ENCODE assay signal across 8 cellular contexts in genomic region chr17:48791128-48792032, GRCh38. TPM values are rescaled to one million over a fixed set of nuclear protein-coding genes. Genes with fewer than 3 reads are reported as not detected.
A peak's percentile ranks its signal among the peaks of the same experiment; 100 is the strongest.
DNase-seq lines count a peak whose midpoint lies in the region; ATAC-seq and TF ChIP-seq lines count a peak whose summit lies in the region.

No MANE protein-coding gene starts in this region.

- peak; percentile 45; the same call in 1 of the 2 replicates for TF ChIP-seq CTCF in WTC11 (IDR thresholded peaks at IDR 0.05)

- H3K27ac Mint-ChIP-seq in WTC11 (no peak overlapping the region), naive B cell (peak overlapping the region in 1 of 6 donors; percentile 47)

- POLR2A ChIA-PET in WTC11 (lab: Charles Lee) = interaction anchor here (0.8 to 1.4 kb wide), 4 partner anchors 10 to 113 kb away, joined by 4 to 5 read pairs (median 4); no protein-coding TSS in a partner anchor

- H3K9me3 Mint-ChIP-seq in WTC11 (no peaks in the 10 kb centered on the region), naive B cell (no peaks in the 10 kb centered on the region)

- DNase-seq in COLO668 (lab: John Stamatoyannopoulos, UW; ENCODE audit: unreplicated experiment) = peak; percentile 29
- DNase-seq in NCI-H2029 treated with DMSO at 0.1 percent for 48 hours (lab: John Stamatoyannopoulos, UW) = peak; percentile 49
- DNase-seq in WTC11 (ENCODE audit: low spot score) = peak; percentile 85
- DNase-seq in fibroblast of gingiva (ENCODE audit: low read depth) = peak; percentile 71
- DNase-seq in naive B cell = no peak

- CTCF ChIA-PET in WTC11 (lab: Charles Lee) = interaction anchor here (0.7 to 6.2 kb wide), 50 partner anchors 8 to 244 kb away, joined by 3 to 148 read pairs (median 6); partner anchors contain the start of genes ATP5MC1, HOXB13, PRAC1 and PRAC2

- ATAC-seq in GM18511 (IDR thresholded peaks at IDR 0.05; ENCODE audit: unreplicated experiment) = peak; percentile 59
- peak; percentile 92 for ATAC-seq in WTC11
- ATAC-seq in naive B cell (ENCODE audit: low read depth in 2 of 2) = peak; percentile 27 to 32
- ATAC-seq in GM18498 (IDR thresholded peaks at IDR 0.05; ENCODE audit: unreplicated experiment) = no peak
- no peak for ATAC-seq in GM21515 (IDR thresholded peaks at IDR 0.05; ENCODE audit: unreplicated experiment)

- H3K27me3 Mint-ChIP-seq in WTC11 (ENCODE audit: low read depth) (peaks cover 2% of the 10 kb centered on the region; the same call in 1 of the 2 replicates), naive B cell (peaks cover 24 to 85% (median 66%) of the 10 kb centered on the region in 3 donors)

- peaks cover 9% of the 10 kb centered on the region for H3K4me1 Mint-ChIP-seq in WTC11
- peaks cover 0 to 6% (median 3%) of the 10 kb centered on the region in 3 donors for H3K4me1 Mint-ChIP-seq in naive B cell

- H3K36me3 Mint-ChIP-seq in WTC11 = no peaks in the 10 kb centered on the region
- peaks cover 0 to 4% of the 10 kb centered on the region in 2 donors for H3K36me3 Mint-ChIP-seq in naive B cell

- no peak overlapping the region for H3K4me3 Mint-ChIP-seq in WTC11
- H3K4me3 Mint-ChIP-seq in naive B cell = peak overlapping the region in 1 of 8 donors; percentile 33

TF ChIP-seq in WTC11, 78 proteins besides CTCF, POLR2A, EP300 and RAD21:
- TF ChIP-seq CBFB (CRISPR knock-in tag; IDR thresholded peaks at IDR 0.05; ENCODE audit: low read depth) (no peak), NFE2L1 (CRISPR knock-in tag; IDR thresholded peaks at IDR 0.05) (no peak), ZNF416 (CRISPR knock-in tag; IDR thresholded peaks at IDR 0.05) (no peak), GABPB1 (CRISPR knock-in tag; IDR thresholded peaks at IDR 0.05) (no peak), ETV6 (CRISPR knock-in tag; IDR thresholded peaks at IDR 0.05) (no peak), MXD4 (CRISPR knock-in tag; IDR thresholded peaks at IDR 0.05; ENCODE audit: borderline replicate concordance) (no peak), TEAD4 (CRISPR knock-in tag; IDR thresholded peaks at IDR 0.05) (no peak), OVOL2 (CRISPR knock-in tag; IDR thresholded peaks at IDR 0.05; ENCODE audit: borderline replicate concordance) (no peak), TEAD1 (CRISPR knock-in tag; IDR thresholded peaks at IDR 0.05) (no peak), TCF7 (CRISPR knock-in tag; IDR thresholded peaks at IDR 0.05; ENCODE audit: low read depth) (no peak), ATF6 (CRISPR knock-in tag; IDR thresholded peaks at IDR 0.05) (no peak), GTF2I (CRISPR knock-in tag; conservative IDR thresholded peaks at IDR 0.05) (no peak), SMAD3 (CRISPR knock-in tag; IDR thresholded peaks at IDR 0.05; ENCODE audit: borderline replicate concordance) (no peak), JAZF1 (CRISPR knock-in tag; IDR thresholded peaks at IDR 0.05) (no peak), CREM (CRISPR knock-in tag; IDR thresholded peaks at IDR 0.05) (no peak)
- TF ChIP-seq, protein P1, sequence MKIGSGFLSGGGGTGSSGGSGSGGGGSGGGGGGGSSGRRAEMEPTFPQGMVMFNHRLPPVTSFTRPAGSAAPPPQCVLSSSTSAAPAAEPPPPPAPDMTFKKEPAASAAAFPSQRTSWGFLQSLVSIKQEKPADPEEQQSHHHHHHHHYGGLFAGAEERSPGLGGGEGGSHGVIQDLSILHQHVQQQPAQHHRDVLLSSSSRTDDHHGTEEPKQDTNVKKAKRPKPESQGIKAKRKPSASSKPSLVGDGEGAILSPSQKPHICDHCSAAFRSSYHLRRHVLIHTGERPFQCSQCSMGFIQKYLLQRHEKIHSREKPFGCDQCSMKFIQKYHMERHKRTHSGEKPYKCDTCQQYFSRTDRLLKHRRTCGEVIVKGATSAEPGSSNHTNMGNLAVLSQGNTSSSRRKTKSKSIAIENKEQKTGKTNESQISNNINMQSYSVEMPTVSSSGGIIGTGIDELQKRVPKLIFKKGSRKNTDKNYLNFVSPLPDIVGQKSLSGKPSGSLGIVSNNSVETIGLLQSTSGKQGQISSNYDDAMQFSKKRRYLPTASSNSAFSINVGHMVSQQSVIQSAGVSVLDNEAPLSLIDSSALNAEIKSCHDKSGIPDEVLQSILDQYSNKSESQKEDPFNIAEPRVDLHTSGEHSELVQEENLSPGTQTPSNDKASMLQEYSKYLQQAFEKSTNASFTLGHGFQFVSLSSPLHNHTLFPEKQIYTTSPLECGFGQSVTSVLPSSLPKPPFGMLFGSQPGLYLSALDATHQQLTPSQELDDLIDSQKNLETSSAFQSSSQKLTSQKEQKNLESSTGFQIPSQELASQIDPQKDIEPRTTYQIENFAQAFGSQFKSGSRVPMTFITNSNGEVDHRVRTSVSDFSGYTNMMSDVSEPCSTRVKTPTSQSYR (CRISPR knock-in tag; IDR thresholded peaks at IDR 0.05) = no peak
- TF ChIP-seq, protein P2, sequence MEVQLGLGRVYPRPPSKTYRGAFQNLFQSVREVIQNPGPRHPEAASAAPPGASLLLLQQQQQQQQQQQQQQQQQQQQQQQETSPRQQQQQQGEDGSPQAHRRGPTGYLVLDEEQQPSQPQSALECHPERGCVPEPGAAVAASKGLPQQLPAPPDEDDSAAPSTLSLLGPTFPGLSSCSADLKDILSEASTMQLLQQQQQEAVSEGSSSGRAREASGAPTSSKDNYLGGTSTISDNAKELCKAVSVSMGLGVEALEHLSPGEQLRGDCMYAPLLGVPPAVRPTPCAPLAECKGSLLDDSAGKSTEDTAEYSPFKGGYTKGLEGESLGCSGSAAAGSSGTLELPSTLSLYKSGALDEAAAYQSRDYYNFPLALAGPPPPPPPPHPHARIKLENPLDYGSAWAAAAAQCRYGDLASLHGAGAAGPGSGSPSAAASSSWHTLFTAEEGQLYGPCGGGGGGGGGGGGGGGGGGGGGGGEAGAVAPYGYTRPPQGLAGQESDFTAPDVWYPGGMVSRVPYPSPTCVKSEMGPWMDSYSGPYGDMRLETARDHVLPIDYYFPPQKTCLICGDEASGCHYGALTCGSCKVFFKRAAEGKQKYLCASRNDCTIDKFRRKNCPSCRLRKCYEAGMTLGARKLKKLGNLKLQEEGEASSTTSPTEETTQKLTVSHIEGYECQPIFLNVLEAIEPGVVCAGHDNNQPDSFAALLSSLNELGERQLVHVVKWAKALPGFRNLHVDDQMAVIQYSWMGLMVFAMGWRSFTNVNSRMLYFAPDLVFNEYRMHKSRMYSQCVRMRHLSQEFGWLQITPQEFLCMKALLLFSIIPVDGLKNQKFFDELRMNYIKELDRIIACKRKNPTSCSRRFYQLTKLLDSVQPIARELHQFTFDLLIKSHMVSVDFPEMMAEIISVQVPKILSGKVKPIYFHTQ (CRISPR knock-in tag; IDR thresholded peaks at IDR 0.05) = no peak
- TF ChIP-seq, protein P3, sequence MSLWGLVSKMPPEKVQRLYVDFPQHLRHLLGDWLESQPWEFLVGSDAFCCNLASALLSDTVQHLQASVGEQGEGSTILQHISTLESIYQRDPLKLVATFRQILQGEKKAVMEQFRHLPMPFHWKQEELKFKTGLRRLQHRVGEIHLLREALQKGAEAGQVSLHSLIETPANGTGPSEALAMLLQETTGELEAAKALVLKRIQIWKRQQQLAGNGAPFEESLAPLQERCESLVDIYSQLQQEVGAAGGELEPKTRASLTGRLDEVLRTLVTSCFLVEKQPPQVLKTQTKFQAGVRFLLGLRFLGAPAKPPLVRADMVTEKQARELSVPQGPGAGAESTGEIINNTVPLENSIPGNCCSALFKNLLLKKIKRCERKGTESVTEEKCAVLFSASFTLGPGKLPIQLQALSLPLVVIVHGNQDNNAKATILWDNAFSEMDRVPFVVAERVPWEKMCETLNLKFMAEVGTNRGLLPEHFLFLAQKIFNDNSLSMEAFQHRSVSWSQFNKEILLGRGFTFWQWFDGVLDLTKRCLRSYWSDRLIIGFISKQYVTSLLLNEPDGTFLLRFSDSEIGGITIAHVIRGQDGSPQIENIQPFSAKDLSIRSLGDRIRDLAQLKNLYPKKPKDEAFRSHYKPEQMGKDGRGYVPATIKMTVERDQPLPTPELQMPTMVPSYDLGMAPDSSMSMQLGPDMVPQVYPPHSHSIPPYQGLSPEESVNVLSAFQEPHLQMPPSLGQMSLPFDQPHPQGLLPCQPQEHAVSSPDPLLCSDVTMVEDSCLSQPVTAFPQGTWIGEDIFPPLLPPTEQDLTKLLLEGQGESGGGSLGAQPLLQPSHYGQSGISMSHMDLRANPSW (CRISPR knock-in tag; conservative IDR thresholded peaks at IDR 0.05; ENCODE audit: low read depth) = no peak

RNA-seq across cellular contexts. Expression of gene TTLL6, which starts 25.6 kb away (rescaled TPM):
- 3.4 to 7.0 TPM (median 4.6 TPM) in 3 replicates for total RNA-seq in WTC11 (2021)
- polyA plus RNA-seq in naive B cell (ENCODE audit: low read depth in 6 of 6) = not detected

RNA-seq across cellular contexts. Expression of gene CALCOCO2, which starts 39.5 kb away (rescaled TPM):
- total RNA-seq in WTC11 (2021) = 27.0 to 32.6 TPM (median 31.2 TPM) in 3 replicates
- 100 to 1,000 TPM; 147 to 228 (median 187) TPM for polyA plus RNA-seq in naive B cell (ENCODE audit: low read depth in 6 of 6)

Comparison
In these comparisons a context has a peak if more than half of its experiments do, and no peak if none do; other contexts are left out.
1. ATAC-seq: peak in GM18511 (single experiment), WTC11 (single experiment) and naive B cell (2 of 2); none in GM18498 (single experiment) and GM21515 (single experiment).